In the genomic region with DNA sequence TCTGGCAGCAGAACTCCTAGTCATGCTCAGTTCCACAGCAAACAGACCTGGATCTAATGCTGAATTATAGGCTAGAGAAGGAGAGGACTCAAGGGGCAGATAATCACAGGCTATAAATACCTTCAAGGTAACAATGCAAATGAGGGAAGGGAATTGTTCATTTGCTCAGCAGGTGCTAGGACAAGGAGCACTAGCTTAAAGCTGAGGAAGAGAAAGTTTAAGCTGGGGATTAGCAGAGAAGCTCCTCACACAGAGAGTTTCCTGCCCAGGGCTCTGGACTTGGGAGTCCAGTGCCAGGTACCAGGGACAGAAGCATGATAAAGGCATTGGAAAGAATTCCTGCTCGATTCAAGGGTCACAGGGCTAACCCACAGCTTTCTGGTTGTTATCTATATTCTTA, we compare ENCODE assay signal across 21 cellular contexts.
"Had no signal": no experiment of that assay in that cellular context is flagged by ENCODE, and none has a peak within 500 bp of the region (broad histone marks: within the 10 kb centered on the region; RNA-seq: fewer than 3 reads in every experiment).

No MANE protein-coding gene starts in this region.

- H3K9me3 ChIP-seq: ascending aorta, lower lobe of right lung, spleen, thoracic aorta, upper lobe of right lung had no signal

- H3K9me3 Mint-ChIP-seq: T-helper 1 cell treated with Interleukin-12 subunit alpha and Interleukin-12 subunit beta and Interleukin-4 antibody, amounts not matched to agents 30 μg/mL and 1 μg/mL, for 36 hours had no signal

- H3K4me1 Mint-ChIP-seq: central memory CD8-positive, alpha-beta T cell; stimulated activated naive B cell treated with anti-CD40 and anti-IgM and Interleukin-4, amounts not matched to agents 10 μg/mL and 1 μg/mL and 100 μg/mL, for 72 hours had no signal

- H3K4me1 ChIP-seq: ascending aorta, lower lobe of right lung, upper lobe of right lung had no signal

- DNase-seq: activated CD4-positive, alpha-beta T cell treated with anti-CD3 and anti-CD28 coated beads, Interleukin-2, amount 50 U/mL, for 1 hour; activated CD4-positive, CD25-positive, alpha-beta regulatory T cell treated with anti-CD3 and anti-CD28 coated beads, Interleukin-2, amount 50 U/mL, for 72 hours; activated CD8-positive, alpha-beta memory T cell treated with anti-CD3 and anti-CD28 coated beads for 24 hours; activated CD8-positive, alpha-beta memory T cell treated with anti-CD3 and anti-CD28 coated beads, Interleukin-2, amount 50 U/mL, for 48 hours; activated effector memory CD4-positive, alpha-beta T cell treated with anti-CD3 and anti-CD28 coated beads, Interleukin-2, amount 50 U/mL, for 16 hours; activated naive CD4-positive, alpha-beta T cell treated with anti-CD3 and anti-CD28 coated beads, Interleukin-2, amount 50 U/mL, for 16 hours; activated T-cell treated with anti-CD3 and anti-CD28 coated beads, Interleukin-2, amount 50 U/mL, for 72 hours; erythroblast; islet precursor cell; lower lobe of right lung; spleen; stimulated activated naive B cell treated with anti-CD40 and anti-IgM and Interleukin-4, amounts not matched to agents 10 μg/mL and 1 μg/mL and 100 μg/mL, for 72 hours; upper lobe of right lung had no signal

- H3K27me3 Mint-ChIP-seq: central memory CD8-positive, alpha-beta T cell; natural killer cell treated with Interleukin-12 subunit alpha and Interleukin-12 subunit beta and Interleukin-15 and Interleukin-18, amount 100 ng/mL, for 72 hours; stimulated activated naive B cell treated with anti-CD40 and anti-IgM and Interleukin-4, amounts not matched to agents 10 μg/mL and 1 μg/mL and 100 μg/mL, for 72 hours had no signal

- H2AFZ ChIP-seq: parathyroid adenoma had no signal

- H3K27me3 ChIP-seq: ascending aorta had no signal

- ATAC-seq: activated T-cell treated with anti-CD3 and anti-CD28 coated beads, Interleukin-2, amount 50 U/mL, for 72 hours; lower lobe of right lung; natural killer cell treated with Interleukin-12 subunit alpha and Interleukin-12 subunit beta and Interleukin-15 and Interleukin-18, amount 100 ng/mL, for 72 hours; sciatic nerve; stimulated activated naive B cell treated with anti-CD40 and anti-IgM and Interleukin-4, amounts not matched to agents 10 μg/mL and 1 μg/mL and 100 μg/mL, for 72 hours; upper lobe of right lung had no signal

- H3K27ac ChIP-seq: ascending aorta, coronary artery, lower lobe of right lung, parathyroid adenoma, spleen, thoracic aorta, upper lobe of right lung had no signal

- H3K79me2 ChIP-seq: parathyroid adenoma had no signal

- H3K4me3 Mint-ChIP-seq: activated T-cell treated with anti-CD3 and anti-CD28 coated beads, Interleukin-2, amount 50 U/mL, for 72 hours; central memory CD8-positive, alpha-beta T cell; natural killer cell treated with Interleukin-12 subunit alpha and Interleukin-12 subunit beta and Interleukin-15 and Interleukin-18, amount 100 ng/mL, for 72 hours; stimulated activated naive B cell treated with anti-CD40 and anti-IgM and Interleukin-4, amounts not matched to agents 10 μg/mL and 1 μg/mL and 100 μg/mL, for 72 hours; T-helper 1 cell treated with Interleukin-12 subunit alpha and Interleukin-12 subunit beta and Interleukin-4 antibody, amounts not matched to agents 30 μg/mL and 1 μg/mL, for 36 hours had no signal

- H3K4me3 ChIP-seq: ascending aorta, coronary artery, lower lobe of right lung, spleen, thoracic aorta, upper lobe of right lung had no signal

- H3K36me3 ChIP-seq: ascending aorta, lower lobe of right lung, spleen, thoracic aorta, upper lobe of right lung had no signal

- H3K36me3 Mint-ChIP-seq: natural killer cell treated with Interleukin-12 subunit alpha and Interleukin-12 subunit beta and Interleukin-15 and Interleukin-18, amount 100 ng/mL, for 72 hours; stimulated activated naive B cell treated with anti-CD40 and anti-IgM and Interleukin-4, amounts not matched to agents 10 μg/mL and 1 μg/mL and 100 μg/mL, for 72 hours had no signal
